Comparison of ENCODE assay signal across 9 cellular contexts in genomic region chr7:148501707-148502139, GRCh38.
DNase-seq lines count a peak whose midpoint lies in the region; ATAC-seq and TF ChIP-seq lines count a peak whose summit lies in the region.
"Had no signal": no experiment of that assay in that cellular context is flagged by ENCODE, and none has a peak within 500 bp of the region (broad histone marks: within the 10 kb centered on the region; RNA-seq: fewer than 3 reads in every experiment).

No MANE protein-coding gene starts in this region.

- DNase-seq in stimulated activated CD4-positive, alpha-beta T cell treated with anti-CD3 and anti-CD28 coated beads, Interleukin-15, amount 100 ng/mL, for 24 hours = peak; percentile 27
- no peak for DNase-seq in stimulated activated CD4-positive, alpha-beta T cell treated with anti-CD3 and anti-CD28 coated beads, Interleukin-12 subunit alpha, Interleukin-12 subunit beta, amount 100 ng/mL, for 4 hours
- DNase-seq in mesothelial cell of epicardium (ENCODE audit: low spot score in 2 of 2, unreplicated experiment in 2 of 2) = peak in 1 of 2 experiments; percentile 45
- DNase-seq in NCI-H1048 (lab: John Stamatoyannopoulos, UW) = no peak
- no peak for DNase-seq in NOMO-1 (lab: John Stamatoyannopoulos, UW; ENCODE audit: unreplicated experiment in 2 of 2)
- no peak for DNase-seq in effector memory CD8-positive, alpha-beta T cell
- DNase-seq: DND-41 had no signal

- H3K4me1 Mint-ChIP-seq in activated T-helper 17 cell treated with anti-CD3 and anti-CD28 coated beads, Interleukin-2, amount 50 U/mL, for 72 hours = peaks cover 12% of the 10 kb centered on the region
- H3K4me1 Mint-ChIP-seq in mesothelial cell of epicardium = peaks cover 25% of the 10 kb centered on the region
- H3K4me1 Mint-ChIP-seq in effector memory CD8-positive, alpha-beta T cell (ENCODE audit: low read depth in 2 of 2) = peaks cover 3 to 4% of the 10 kb centered on the region in 2 donors

- peak overlapping the region; percentile 53 for H3K4me3 Mint-ChIP-seq in activated T-helper 17 cell treated with anti-CD3 and anti-CD28 coated beads, Interleukin-2, amount 50 U/mL, for 72 hours
- H3K4me3 Mint-ChIP-seq in mesothelial cell of epicardium = peak overlapping the region; percentile 71
- H3K4me3 Mint-ChIP-seq in effector memory CD8-positive, alpha-beta T cell = no peak overlapping the region

- peak overlapping the region; percentile 25 for H3K27ac Mint-ChIP-seq in activated T-helper 17 cell treated with anti-CD3 and anti-CD28 coated beads, Interleukin-2, amount 50 U/mL, for 72 hours
- peak overlapping the region; percentile 71 for H3K27ac Mint-ChIP-seq in mesothelial cell of epicardium
- no peak overlapping the region for H3K27ac Mint-ChIP-seq in effector memory CD8-positive, alpha-beta T cell

- no peak for TF ChIP-seq CTCF in mesothelial cell of epicardium (IDR thresholded peaks at IDR 0.05; ENCODE audit: unreplicated experiment)

- H3K27me3 Mint-ChIP-seq in activated T-helper 17 cell treated with anti-CD3 and anti-CD28 coated beads, Interleukin-2, amount 50 U/mL, for 72 hours = peaks cover 16% of the 10 kb centered on the region
- H3K27me3 Mint-ChIP-seq in mesothelial cell of epicardium (ENCODE audit: low read depth) = no peaks in the 10 kb centered on the region
- peaks cover 21 to 55% of the 10 kb centered on the region in 2 donors for H3K27me3 Mint-ChIP-seq in effector memory CD8-positive, alpha-beta T cell

- H3K36me3 Mint-ChIP-seq in activated T-helper 17 cell treated with anti-CD3 and anti-CD28 coated beads, Interleukin-2, amount 50 U/mL, for 72 hours (ENCODE audit: low read depth) = no peaks in the 10 kb centered on the region
- H3K36me3 Mint-ChIP-seq in mesothelial cell of epicardium = no peaks in the 10 kb centered on the region
- no peaks in the 10 kb centered on the region for H3K36me3 Mint-ChIP-seq in effector memory CD8-positive, alpha-beta T cell (ENCODE audit: insufficient read depth)

- ATAC-seq in HG03095 (IDR thresholded peaks at IDR 0.05; ENCODE audit: unreplicated experiment) = peak; percentile 72
- ATAC-seq in activated T-helper 17 cell treated with anti-CD3 and anti-CD28 coated beads, Interleukin-2, amount 50 U/mL, for 72 hours (replicated peaks) = peak; percentile 77
- no peak for ATAC-seq in effector memory CD8-positive, alpha-beta T cell (replicated peaks)

- no peaks in the 10 kb centered on the region for H3K9me3 Mint-ChIP-seq in activated T-helper 17 cell treated with anti-CD3 and anti-CD28 coated beads, Interleukin-2, amount 50 U/mL, for 72 hours
- H3K9me3 Mint-ChIP-seq in mesothelial cell of epicardium = no peaks in the 10 kb centered on the region
- no peaks in the 10 kb centered on the region for H3K9me3 Mint-ChIP-seq in effector memory CD8-positive, alpha-beta T cell

Comparison
In these comparisons a context has a peak if more than half of its experiments do, and no peak if none do; other contexts are left out.
1. H3K27ac Mint-ChIP-seq: peak in activated T-helper 17 cell treated with anti-CD3 and anti-CD28 coated beads, Interleukin-2, amount 50 U/mL, for 72 hours (single experiment) and mesothelial cell of epicardium (single experiment); none in effector memory CD8-positive, alpha-beta T cell (0 of 2).
2. H3K4me3 Mint-ChIP-seq: peak in activated T-helper 17 cell treated with anti-CD3 and anti-CD28 coated beads, Interleukin-2, amount 50 U/mL, for 72 hours (single experiment) and mesothelial cell of epicardium (single experiment); none in effector memory CD8-positive, alpha-beta T cell (0 of 2).